In the genomic region with DNA sequence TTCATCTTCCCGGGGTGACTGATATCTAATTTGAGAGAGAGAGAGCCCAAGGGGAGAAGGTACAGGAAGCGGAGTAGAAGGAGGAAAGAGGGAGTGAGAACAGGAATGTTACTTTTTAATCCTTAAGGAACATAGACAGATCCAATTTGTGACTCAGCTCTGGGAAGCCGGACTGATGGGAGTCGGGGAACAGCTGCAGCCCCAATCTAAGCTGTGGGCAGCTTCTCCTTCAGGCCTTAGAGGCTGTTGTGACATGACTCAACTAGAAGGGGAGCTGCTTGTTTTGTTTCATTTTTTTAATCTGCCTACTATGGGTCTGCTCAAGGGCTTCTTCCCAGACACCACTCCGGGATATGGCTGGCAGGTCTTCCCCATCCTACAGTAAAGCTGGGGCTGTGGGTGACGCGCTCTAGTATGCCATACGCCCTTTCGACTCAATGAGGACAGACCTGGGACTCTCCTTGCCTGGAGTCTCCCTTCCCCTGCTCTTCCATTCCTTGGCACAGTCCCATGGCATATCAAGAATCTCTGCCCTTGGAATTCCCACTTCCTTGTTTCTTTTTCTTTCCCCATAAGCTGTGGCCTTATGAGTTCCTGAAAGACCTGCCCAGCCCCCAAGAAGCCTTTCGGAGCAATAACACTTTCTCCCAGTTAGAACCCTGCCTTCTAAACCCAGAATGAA, we compare ENCODE assay signal across 10 cellular contexts.
A peak's percentile ranks its signal among the peaks of the same experiment; 100 is the strongest.
DNase-seq lines count a peak whose midpoint lies in the region; ATAC-seq and TF ChIP-seq lines count a peak whose summit lies in the region.
"Had no signal": no experiment of that assay in that cellular context is flagged by ENCODE, and none has a peak within 500 bp of the region (broad histone marks: within the 10 kb centered on the region; RNA-seq: fewer than 3 reads in every experiment).

No MANE protein-coding gene starts in this region.

- H3K4me1 ChIP-seq in heart right ventricle, result peaks cover 19 to 90% (median 68%) of the 10 kb centered on the region in 9 donors

- DNase-seq in CD1c-positive myeloid dendritic cell (ENCODE audit: extremely low spot score) (peak; percentile 20), astrocyte of the cerebellum (ENCODE audit: low read depth) (peak; percentile 54), heart right ventricle (peak in 1 of 2 donors; percentile 46), sciatic nerve (ENCODE audit: low spot score) (no peak)
- no peak for DNase-seq in T-helper 2 cell treated with Interferon-gamma antibody and Interleukin-4, amounts not matched to agents 5 μg/mL and 100 μg/mL, for 36 hours (ENCODE audit: low spot score)
- DNase-seq in NK-92 treated with Interleukin-12 subunit alpha and Interleukin-12 subunit beta, amount 100 ng/mL, for 24 hours (lab: John Stamatoyannopoulos, UW), result no peak
- DNase-seq: DMS53; stimulated activated CD4-positive, alpha-beta T cell treated with anti-CD3 and anti-CD28 coated beads, Interleukin-2, amount 100 ng/mL, for 24 hours had no signal

- peaks cover 4% of the 10 kb centered on the region for H3K4me1 Mint-ChIP-seq in T-helper 2 cell treated with Interferon-gamma antibody and Interleukin-4, amounts not matched to agents 5 μg/mL and 100 μg/mL, for 36 hours (ENCODE audit: low read depth)

- no peak overlapping the region for H3K4me3 Mint-ChIP-seq in T-helper 2 cell treated with Interferon-gamma antibody and Interleukin-4, amounts not matched to agents 5 μg/mL and 100 μg/mL, for 36 hours

- no peaks in the 10 kb centered on the region for H3K27me3 ChIP-seq in heart right ventricle

- H3K4me3 ChIP-seq in astrocyte of the cerebellum (ENCODE audit: low read depth, low read length) (peak overlapping the region; percentile 55), heart right ventricle (peak overlapping the region in 9 of 10 donors; percentile 0 to 72 (median 65))

- no peaks in the 10 kb centered on the region for H3K9me3 ChIP-seq in heart right ventricle

- in situ Hi-C loops in astrocyte of the cerebellum (cut with HindIII; ENCODE audit: low sequenced_read_pairs), result no loop called here

- WGBS in heart right ventricle, 2 donors, result 50 to 64% methylated on average over 10 of the region's 10 CpGs

- no peaks in the 10 kb centered on the region for H3K36me3 Mint-ChIP-seq in T-helper 2 cell treated with Interferon-gamma antibody and Interleukin-4, amounts not matched to agents 5 μg/mL and 100 μg/mL, for 36 hours (ENCODE audit: low read depth)

- ATAC-seq in heart right ventricle (peak in 7 of 8 donors; percentile 24 to 66 (median 44)), sciatic nerve (peak; percentile 29), HG02884 (IDR thresholded peaks at IDR 0.05; ENCODE audit: unreplicated experiment) (no peak), HG03432 (IDR thresholded peaks at IDR 0.05; ENCODE audit: unreplicated experiment) (no peak)

- TF ChIP-seq CTCF in astrocyte of the cerebellum (IDR thresholded peaks at IDR 0.05; ENCODE audit: low read depth, low read length, missing control alignments) (no peak), heart right ventricle (IDR thresholded peaks at IDR 0.05) (no peak)

- H3K36me3 ChIP-seq in heart right ventricle, result peaks cover 0 to 1% (median 0%) of the 10 kb centered on the region in 9 donors

- H3K27ac Mint-ChIP-seq in T-helper 2 cell treated with Interferon-gamma antibody and Interleukin-4, amounts not matched to agents 5 μg/mL and 100 μg/mL, for 36 hours, result no peak overlapping the region

- H3K9me3 Mint-ChIP-seq in T-helper 2 cell treated with Interferon-gamma antibody and Interleukin-4, amounts not matched to agents 5 μg/mL and 100 μg/mL, for 36 hours, result no peaks in the 10 kb centered on the region

- H3K27me3 Mint-ChIP-seq in T-helper 2 cell treated with Interferon-gamma antibody and Interleukin-4, amounts not matched to agents 5 μg/mL and 100 μg/mL, for 36 hours (ENCODE audit: low read depth), result peaks cover 20% of the 10 kb centered on the region

- intact Hi-C loops in heart right ventricle (cut with DNase I), result loop anchor here in 4 of 10 donors (5.0 kb wide), 4 partner anchors 35 to 100 kb away; no protein-coding TSS in a partner anchor
- intact Hi-C loops in sciatic nerve (cut with DNase I), result no loop called here

- peak overlapping the region; percentile 20 to 96 (median 90) for H3K27ac ChIP-seq in heart right ventricle

Comparison
In these comparisons a context has a peak if more than half of its experiments do, and no peak if none do; other contexts are left out.
1. DNase-seq: peak in CD1c-positive myeloid dendritic cell (single experiment) and astrocyte of the cerebellum (single experiment); none in sciatic nerve (single experiment), T-helper 2 cell treated with Interferon-gamma antibody and Interleukin-4, amounts not matched to agents 5 μg/mL and 100 μg/mL, for 36 hours (single experiment) and NK-92 treated with Interleukin-12 subunit alpha and Interleukin-12 subunit beta, amount 100 ng/mL, for 24 hours (single experiment).
2. ATAC-seq: peak in heart right ventricle (7 of 8) and sciatic nerve (single experiment); none in HG02884 (single experiment) and HG03432 (single experiment).